ENCODE assay signal across 15 cellular contexts in the genomic region with DNA sequence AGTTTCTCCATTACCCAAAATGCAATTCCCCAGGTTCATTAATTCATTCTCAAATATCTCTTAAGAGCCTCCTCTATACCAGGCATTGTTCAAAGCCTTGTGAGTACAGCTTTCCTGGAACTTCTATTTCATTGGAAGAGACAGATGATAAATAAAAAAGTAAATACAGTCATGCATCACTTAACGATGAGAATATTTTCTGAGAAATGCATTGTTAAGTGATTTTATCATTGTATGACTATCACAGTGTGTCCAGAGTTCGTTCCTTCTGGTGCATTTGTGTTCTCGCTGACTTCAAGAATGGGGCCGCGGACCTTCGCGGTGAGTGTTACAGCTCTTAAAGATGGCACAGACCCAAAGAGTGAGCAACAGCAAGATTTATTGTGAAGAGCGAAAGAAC.
"Had no signal": no experiment of that assay in that cellular context is flagged by ENCODE, and none has a peak within 500 bp of the region (broad histone marks: within the 10 kb centered on the region; RNA-seq: fewer than 3 reads in every experiment).

No MANE protein-coding gene starts in this region.

- H3K4me3 ChIP-seq: adrenal gland, hepatocyte, left lung, ovary had no signal

- H3K27me3 Mint-ChIP-seq: activated T-helper 17 cell treated with anti-CD3 and anti-CD28 coated beads, Interleukin-2, amount 50 U/mL, for 72 hours; brain; central memory CD8-positive, alpha-beta T cell had no signal

- H3K4me3 Mint-ChIP-seq: activated T-helper 17 cell treated with anti-CD3 and anti-CD28 coated beads, Interleukin-2, amount 50 U/mL, for 72 hours; brain; central memory CD8-positive, alpha-beta T cell; neural crest cell; stimulated activated naive CD8-positive, alpha-beta T cell treated with anti-CD3 and anti-CD28 coated beads, Interleukin-15, amount 100 ng/mL, for 72 hours had no signal

- H3K4me1 ChIP-seq: adrenal gland, left lung had no signal

- H3K4me2 ChIP-seq: hepatocyte had no signal

- H3K27ac ChIP-seq: adrenal gland, hepatocyte, left lung, ovary had no signal

- H3K36me3 Mint-ChIP-seq: brain had no signal

- H3K79me2 ChIP-seq: hepatocyte had no signal

- DNase-seq: activated naive CD4-positive, alpha-beta T cell treated with anti-CD3 and anti-CD28 coated beads, Interleukin-2, amount 50 U/mL, for 16 hours; effector memory CD4-positive, alpha-beta T cell; erythroblast; islet precursor cell; mammary epithelial cell; ovary; stimulated activated CD4-positive, alpha-beta T cell treated with anti-CD3 and anti-CD28 coated beads, Interleukin-1b, Interleukin-23, amount 100 ng/mL, for 48 hours; stimulated activated naive CD8-positive, alpha-beta T cell treated with anti-CD3 and anti-CD28 coated beads, Interleukin-15, amount 100 ng/mL, for 72 hours had no signal

- H3K27ac Mint-ChIP-seq: activated T-helper 17 cell treated with anti-CD3 and anti-CD28 coated beads, Interleukin-2, amount 50 U/mL, for 72 hours; stimulated activated naive CD8-positive, alpha-beta T cell treated with anti-CD3 and anti-CD28 coated beads, Interleukin-15, amount 100 ng/mL, for 72 hours had no signal

- H3K9me3 ChIP-seq: adrenal gland, left lung, ovary had no signal

- H3K4me1 Mint-ChIP-seq: activated T-helper 17 cell treated with anti-CD3 and anti-CD28 coated beads, Interleukin-2, amount 50 U/mL, for 72 hours; central memory CD8-positive, alpha-beta T cell; neural crest cell; stimulated activated naive CD8-positive, alpha-beta T cell treated with anti-CD3 and anti-CD28 coated beads, Interleukin-15, amount 100 ng/mL, for 72 hours had no signal

- H3K36me3 ChIP-seq: adrenal gland, left lung, ovary had no signal

- H2AFZ ChIP-seq: hepatocyte had no signal

- H3K9me3 Mint-ChIP-seq: neural crest cell had no signal

- H3K27me3 ChIP-seq: adrenal gland, hepatocyte, left lung, ovary had no signal
